ENCODE assay signal across 7 cellular contexts in genomic region chr11:44564198-44564597, GRCh38. TPM values are rescaled to one million over a fixed set of nuclear protein-coding genes. Genes with fewer than 3 reads are reported as not detected.
A peak's percentile ranks its signal among the peaks of the same experiment; 100 is the strongest.
DNase-seq lines count a peak whose midpoint lies in the region; ATAC-seq and TF ChIP-seq lines count a peak whose summit lies in the region.

No MANE protein-coding gene starts in this region.

- intact Hi-C loops in stomach (cut with DNase I; ENCODE audit: low total_unique reads) = no loop called here

- H3K27me3 Mint-ChIP-seq in nephron progenitor cell (ENCODE audit: low read depth, poor library complexity) = peaks cover 34% of the 10 kb centered on the region

- H3K4me1 Mint-ChIP-seq in nephron progenitor cell = peaks cover 31% of the 10 kb centered on the region

- WGBS in gastroesophageal sphincter (ENCODE audit: low coverage in 1 of 2), 2 donors = 31 to 67% methylated on average over 3 to 6 of the region's 8 CpGs
- WGBS in stomach, 5 donors = 17 to 43% (median 25%) methylated on average over 6 to 8 of the region's 8 CpGs

- H3K4me3 ChIP-seq in SJCRH30 = peak overlapping the region; percentile 51
- peak overlapping the region in 1 of 2 donors; percentile 61 for H3K4me3 ChIP-seq in gastroesophageal sphincter
- H3K4me3 ChIP-seq in stomach = peak overlapping the region; percentile 56 to 73 (median 66)

- no peak overlapping the region for H3K4me3 Mint-ChIP-seq in nephron progenitor cell

- no peak for TF ChIP-seq POLR2A in gastroesophageal sphincter (IDR thresholded peaks at IDR 0.05)
- TF ChIP-seq POLR2A in stomach (IDR thresholded peaks at IDR 0.05) = no peak

- H3K9me3 ChIP-seq in KOPT-K1 (ENCODE audit: insufficient read depth, low read length, poor library complexity, severe bottlenecking) = no peaks in the 10 kb centered on the region
- no peaks in the 10 kb centered on the region for H3K9me3 ChIP-seq in SJCRH30 (replicated peaks)
- no peaks in the 10 kb centered on the region for H3K9me3 ChIP-seq in gastroesophageal sphincter
- H3K9me3 ChIP-seq in stomach = no peaks in the 10 kb centered on the region

- TF ChIP-seq EP300 in gastroesophageal sphincter (IDR thresholded peaks at IDR 0.05) (no peak), stomach (IDR thresholded peaks at IDR 0.05) (no peak)

- no peaks in the 10 kb centered on the region for H3K9me3 Mint-ChIP-seq in nephron progenitor cell

- H3K36me3 Mint-ChIP-seq in nephron progenitor cell (ENCODE audit: low read depth) = no peaks in the 10 kb centered on the region

- H3K27me3 ChIP-seq in SJCRH30 = no peaks in the 10 kb centered on the region
- H3K27me3 ChIP-seq in gastroesophageal sphincter = no peaks in the 10 kb centered on the region
- H3K27me3 ChIP-seq in stomach = no peaks in the 10 kb centered on the region

- 0 out of 2 replicates have a peak, but pooled peaks cover 5% of the 10 kb centered on the region for H3K36me3 ChIP-seq in KOPT-K1 (ENCODE audit: insufficient read depth, low read length)
- no peaks in the 10 kb centered on the region for H3K36me3 ChIP-seq in SJCRH30
- H3K36me3 ChIP-seq in gastroesophageal sphincter = no peaks in the 10 kb centered on the region
- H3K36me3 ChIP-seq in stomach = no peaks in the 10 kb centered on the region

- no peak for ATAC-seq in gastroesophageal sphincter

- no peak overlapping the region for H3K27ac Mint-ChIP-seq in nephron progenitor cell

- H3K4me1 ChIP-seq in SJCRH30 (peaks cover 60% of the 10 kb centered on the region), gastroesophageal sphincter (peaks cover 5 to 62% (median 27%) of the 10 kb centered on the region in 3 donors), stomach (peaks cover 49 to 59% (median 55%) of the 10 kb centered on the region in 4 donors)

- H3K27ac ChIP-seq in KOPT-K1 (ENCODE audit: low read depth, low read length, poor library complexity, severe bottlenecking) (peak overlapping the region; percentile 76), SJCRH30 (peak overlapping the region; percentile 97), gastroesophageal sphincter (peak overlapping the region; percentile 92 to 96 (median 94)), stomach (peak overlapping the region; percentile 97 to 99 (median 98))

- DNase-seq in SJCRH30 (peak in 1 of 2 experiments; percentile 37), stomach (peak; percentile 71), nephron progenitor cell (no peak), middle frontal gyrus (ENCODE audit: extremely low spot score, low spot score) (no peak)
- DNase-seq in stimulated activated CD4-positive, alpha-beta T cell treated with anti-CD3 and anti-CD28 coated beads, Interleukin-2, amount 100 ng/mL, for 24 hours = no peak

- TF ChIP-seq CTCF in gastroesophageal sphincter (IDR thresholded peaks at IDR 0.05) (no peak), stomach (IDR thresholded peaks at IDR 0.05) (no peak), nephron progenitor cell (IDR thresholded peaks at IDR 0.05) (no peak)

RNA-seq across cellular contexts. Expression of gene CD82, which starts 1.3 kb away (rescaled TPM):
- 81.8 and 90.6 TPM in 2 replicates for total RNA-seq in SJCRH30 (2014; rRNA removed; shearing (Covaris generic))
- total RNA-seq in gastroesophageal sphincter (10 to 100 TPM; 12.7 to 24.0 (median 19.1) TPM), stomach (10 to 100 TPM in 4 of 5 donors, under 1 TPM in 1; 0.58 to 49.6 (median 24.6) TPM)
- polyA plus RNA-seq in stomach = 10 to 100 TPM in 2 of 3 donors, 1 to 10 TPM in 1; 9.9 to 54.4 (median 45.1) TPM
